ENCODE assay signal across 1 cellular context in the genomic region with DNA sequence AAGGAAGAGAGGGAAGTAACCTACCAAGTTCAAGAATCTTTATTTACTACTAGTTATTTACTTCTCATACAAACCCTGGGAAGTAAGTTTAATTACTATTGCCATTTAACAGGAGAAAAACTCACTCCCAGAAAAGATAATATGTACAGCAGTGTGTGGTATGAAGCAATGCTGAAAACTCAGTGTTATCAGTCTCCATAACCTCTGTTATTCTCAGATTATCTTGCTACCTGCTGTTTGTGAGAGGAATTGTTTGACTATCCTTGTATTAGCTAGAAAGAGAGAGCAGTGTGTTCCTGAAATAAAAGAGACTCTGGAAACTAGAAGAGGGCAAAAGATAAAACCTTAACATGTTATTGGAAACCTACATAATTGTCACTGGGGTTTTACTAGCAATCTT.
TF ChIP-seq lines count a peak whose summit lies in the region.

No MANE protein-coding gene starts in this region.

TF ChIP-seq in K562, 482 proteins besides CTCF, POLR2A, EP300 and RAD21:
- peak; percentile 84 for TF ChIP-seq CEBPB (tag; IDR thresholded peaks at IDR 0.05)
- no peak for TF ChIP-seq ZNF384 (IDR thresholded peaks at IDR 0.05; ENCODE audit: low read depth, low read length)
- TF ChIP-seq KDM2B (CRISPR knock-in tag; IDR thresholded peaks at IDR 0.05): no peak
- TF ChIP-seq NFIC (IDR thresholded peaks at IDR 0.05): 0 out of 2 replicates have a peak, but pooled peaks have one; percentile 12
- TF ChIP-seq, protein P1, sequence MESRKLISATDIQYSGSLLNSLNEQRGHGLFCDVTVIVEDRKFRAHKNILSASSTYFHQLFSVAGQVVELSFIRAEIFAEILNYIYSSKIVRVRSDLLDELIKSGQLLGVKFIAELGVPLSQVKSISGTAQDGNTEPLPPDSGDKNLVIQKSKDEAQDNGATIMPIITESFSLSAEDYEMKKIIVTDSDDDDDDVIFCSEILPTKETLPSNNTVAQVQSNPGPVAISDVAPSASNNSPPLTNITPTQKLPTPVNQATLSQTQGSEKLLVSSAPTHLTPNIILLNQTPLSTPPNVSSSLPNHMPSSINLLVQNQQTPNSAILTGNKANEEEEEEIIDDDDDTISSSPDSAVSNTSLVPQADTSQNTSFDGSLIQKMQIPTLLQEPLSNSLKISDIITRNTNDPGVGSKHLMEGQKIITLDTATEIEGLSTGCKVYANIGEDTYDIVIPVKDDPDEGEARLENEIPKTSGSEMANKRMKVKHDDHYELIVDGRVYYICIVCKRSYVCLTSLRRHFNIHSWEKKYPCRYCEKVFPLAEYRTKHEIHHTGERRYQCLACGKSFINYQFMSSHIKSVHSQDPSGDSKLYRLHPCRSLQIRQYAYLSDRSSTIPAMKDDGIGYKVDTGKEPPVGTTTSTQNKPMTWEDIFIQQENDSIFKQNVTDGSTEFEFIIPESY (CRISPR knock-in tag; IDR thresholded peaks at IDR 0.05): no peak
- TF ChIP-seq MCM3 (IDR thresholded peaks at IDR 0.05): no peak
- TF ChIP-seq NR2C1 (IDR thresholded peaks at IDR 0.05): no peak
- no peak for TF ChIP-seq NR2C1 (tag; IDR thresholded peaks at IDR 0.05)
- peak; percentile 77 for TF ChIP-seq ARID1B (IDR thresholded peaks at IDR 0.05)
- TF ChIP-seq, protein P2, sequence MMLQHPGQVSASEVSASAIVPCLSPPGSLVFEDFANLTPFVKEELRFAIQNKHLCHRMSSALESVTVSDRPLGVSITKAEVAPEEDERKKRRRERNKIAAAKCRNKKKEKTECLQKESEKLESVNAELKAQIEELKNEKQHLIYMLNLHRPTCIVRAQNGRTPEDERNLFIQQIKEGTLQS (IDR thresholded peaks at IDR 0.05): 0 out of 2 replicates have a peak, but pooled peaks have one; percentile 8
- TF ChIP-seq, protein P2 (CRISPR knock-in tag; conservative IDR thresholded peaks at IDR 0.05): no peak
- TF ChIP-seq, protein P3, sequence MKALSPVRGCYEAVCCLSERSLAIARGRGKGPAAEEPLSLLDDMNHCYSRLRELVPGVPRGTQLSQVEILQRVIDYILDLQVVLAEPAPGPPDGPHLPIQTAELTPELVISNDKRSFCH (CRISPR knock-in tag; IDR thresholded peaks at IDR 0.05): no peak
- TF ChIP-seq, protein P3 (tag; IDR thresholded peaks at IDR 0.05): no peak
- TF ChIP-seq CBFA2T3 (IDR thresholded peaks at IDR 0.05): peak; percentile 77
- TF ChIP-seq SMARCE1 (IDR thresholded peaks at IDR 0.05): 0 out of 2 replicates have a peak, but pooled peaks have one; percentile 43
- TF ChIP-seq GATAD2B (IDR thresholded peaks at IDR 0.05; ENCODE audit: borderline replicate concordance): 0 out of 2 replicates have a peak, but pooled peaks have one; percentile 17
- TF ChIP-seq DNMT1 (IDR thresholded peaks at IDR 0.05): no peak
- TF ChIP-seq, protein P4, sequence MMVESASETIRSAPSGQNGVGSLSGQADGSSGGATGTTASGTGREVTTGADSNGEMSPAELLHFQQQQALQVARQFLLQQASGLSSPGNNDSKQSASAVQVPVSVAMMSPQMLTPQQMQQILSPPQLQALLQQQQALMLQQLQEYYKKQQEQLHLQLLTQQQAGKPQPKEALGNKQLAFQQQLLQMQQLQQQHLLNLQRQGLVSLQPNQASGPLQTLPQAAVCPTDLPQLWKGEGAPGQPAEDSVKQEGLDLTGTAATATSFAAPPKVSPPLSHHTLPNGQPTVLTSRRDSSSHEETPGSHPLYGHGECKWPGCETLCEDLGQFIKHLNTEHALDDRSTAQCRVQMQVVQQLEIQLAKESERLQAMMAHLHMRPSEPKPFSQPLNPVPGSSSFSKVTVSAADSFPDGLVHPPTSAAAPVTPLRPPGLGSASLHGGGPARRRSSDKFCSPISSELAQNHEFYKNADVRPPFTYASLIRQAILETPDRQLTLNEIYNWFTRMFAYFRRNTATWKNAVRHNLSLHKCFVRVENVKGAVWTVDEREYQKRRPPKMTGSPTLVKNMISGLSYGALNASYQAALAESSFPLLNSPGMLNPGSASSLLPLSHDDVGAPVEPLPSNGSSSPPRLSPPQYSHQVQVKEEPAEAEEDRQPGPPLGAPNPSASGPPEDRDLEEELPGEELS (CRISPR knock-in tag; IDR thresholded peaks at IDR 0.05; ENCODE audit: borderline replicate concordance): no peak
- peak; percentile 69 for TF ChIP-seq TEAD4 (IDR thresholded peaks at IDR 0.05; ENCODE audit: low read length)
- TF ChIP-seq TEAD4 (CRISPR knock-in tag; IDR thresholded peaks at IDR 0.05; ENCODE audit: borderline replicate concordance): no peak
- TF ChIP-seq CEBPG (CRISPR knock-in tag; IDR thresholded peaks at IDR 0.05): no peak
- TF ChIP-seq CEBPG (tag; conservative IDR thresholded peaks at IDR 0.05 in 1 of 2, IDR thresholded peaks at IDR 0.05 in 1 of 2): peak in 1 of 2 experiments; percentile 24; a peak in 1 of 4 replicates
- peak in 1 of 2 experiments; percentile 51; a peak in 1 of 4 replicates for TF ChIP-seq RCOR1 (IDR thresholded peaks at IDR 0.05; ENCODE audit: borderline replicate concordance in 1 of 2, low read depth in 2 of 2, low read length in 2 of 2)
- TF ChIP-seq TCF3 (CRISPR knock-in tag; IDR thresholded peaks at IDR 0.05): peak; percentile 56
- TF ChIP-seq CBFA2T2 (conservative IDR thresholded peaks at IDR 0.05): peak; percentile 52
- 0 out of 2 replicates have a peak, but pooled peaks have one; percentile 9 for TF ChIP-seq MTA2 (IDR thresholded peaks at IDR 0.05; ENCODE audit: low read depth)
- TF ChIP-seq CBX3 (IDR thresholded peaks at IDR 0.05; ENCODE audit: borderline replicate concordance in 1 of 2, low read length in 2 of 2): no peak
- TF ChIP-seq, protein P5, sequence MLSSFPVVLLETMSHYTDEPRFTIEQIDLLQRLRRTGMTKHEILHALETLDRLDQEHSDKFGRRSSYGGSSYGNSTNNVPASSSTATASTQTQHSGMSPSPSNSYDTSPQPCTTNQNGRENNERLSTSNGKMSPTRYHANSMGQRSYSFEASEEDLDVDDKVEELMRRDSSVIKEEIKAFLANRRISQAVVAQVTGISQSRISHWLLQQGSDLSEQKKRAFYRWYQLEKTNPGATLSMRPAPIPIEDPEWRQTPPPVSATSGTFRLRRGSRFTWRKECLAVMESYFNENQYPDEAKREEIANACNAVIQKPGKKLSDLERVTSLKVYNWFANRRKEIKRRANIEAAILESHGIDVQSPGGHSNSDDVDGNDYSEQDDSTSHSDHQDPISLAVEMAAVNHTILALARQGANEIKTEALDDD (IDR thresholded peaks at IDR 0.05): peak; percentile 68
- peak; percentile 52; the same call in 1 of the 2 replicates for TF ChIP-seq STAT5A (IDR thresholded peaks at IDR 0.05; ENCODE audit: borderline replicate concordance, low read length)
- TF ChIP-seq ZNF695 (CRISPR knock-in tag; IDR thresholded peaks at IDR 0.05): no peak
- peak; percentile 56 for TF ChIP-seq CCNT2 (IDR thresholded peaks at IDR 0.05; ENCODE audit: borderline replicate concordance, extremely low read depth, insufficient read length, low read depth, low read length)
- peak; percentile 85 for TF ChIP-seq SOX6 (IDR thresholded peaks at IDR 0.05)
- peak; percentile 15 to 34; a peak in 1 of 4 replicates for TF ChIP-seq TRIM24 (IDR thresholded peaks at IDR 0.05)
- TF ChIP-seq KDM1A (IDR thresholded peaks at IDR 0.05): peak; percentile 39 to 40; a peak in 2 of 4 replicates
- TF ChIP-seq TAL1 (IDR thresholded peaks at IDR 0.05): peak; percentile 58; the same call in 1 of the 2 replicates
- no peak for TF ChIP-seq BRCA1 (IDR thresholded peaks at IDR 0.05)
- TF ChIP-seq BRCA1 (CRISPR knock-in tag; IDR thresholded peaks at IDR 0.05): no peak
- TF ChIP-seq DPF2 (IDR thresholded peaks at IDR 0.05): peak; percentile 64
- no peak for TF ChIP-seq PHF20 (IDR thresholded peaks at IDR 0.05; ENCODE audit: partially characterized antibody)
- no peak for TF ChIP-seq ZNF41 (CRISPR knock-in tag; conservative IDR thresholded peaks at IDR 0.05)
